In genomic region chr6:134714679-134715078, GRCh38 we compare ENCODE assay signal across 15 cellular contexts.
DNase-seq lines count a peak whose midpoint lies in the region; ATAC-seq and TF ChIP-seq lines count a peak whose summit lies in the region.
"Had no signal": no experiment of that assay in that cellular context is flagged by ENCODE, and none has a peak within 500 bp of the region (broad histone marks: within the 10 kb centered on the region; RNA-seq: fewer than 3 reads in every experiment).

No MANE protein-coding gene starts in this region.

- H3K36me3 ChIP-seq in DND-41 (ENCODE audit: insufficient read depth, low read length), result no peaks in the 10 kb centered on the region
- no peaks in the 10 kb centered on the region for H3K36me3 ChIP-seq in mammary epithelial cell (ENCODE audit: insufficient read depth, low read length)
- no peaks in the 10 kb centered on the region for H3K36me3 ChIP-seq in endodermal cell (ENCODE audit: control insufficient read depth, insufficient read depth, low read length)

- H3K27ac ChIP-seq in DND-41 (ENCODE audit: low read length), result no peak overlapping the region
- H3K27ac ChIP-seq in mammary epithelial cell (ENCODE audit: insufficient read depth, low read depth, low read length), result no peak overlapping the region
- no peak overlapping the region for H3K27ac ChIP-seq in CD4-positive, alpha-beta T cell (ENCODE audit: low read depth, low read length)
- no peak overlapping the region for H3K27ac ChIP-seq in endodermal cell (ENCODE audit: low read depth, low read length)
- H3K27ac ChIP-seq: C4-2B had no signal

- H3K4me3 Mint-ChIP-seq in nephron, result no peak overlapping the region
- H3K4me3 Mint-ChIP-seq in CD4-positive, alpha-beta T cell, result no peak overlapping the region
- no peak overlapping the region for H3K4me3 Mint-ChIP-seq in endodermal cell
- H3K4me3 Mint-ChIP-seq: central memory CD8-positive, alpha-beta T cell; H9 had no signal

- in situ Hi-C loops in mammary epithelial cell (cut with MboI; ENCODE audit: low sequenced_read_pairs in 2 of 2), result no loop called here

- intact Hi-C loops in mammary epithelial cell (cut with micrococcal nuclease), result no loop called here
- intact Hi-C loops in CD4-positive, alpha-beta T cell (cut with DNase I, micrococcal nuclease), result no loop called here

- H3K9me3 ChIP-seq in DND-41 (ENCODE audit: insufficient read depth, low read length, severe bottlenecking) (no peaks in the 10 kb centered on the region), mammary epithelial cell (replicated peaks; ENCODE audit: insufficient read depth, low read length) (no peaks in the 10 kb centered on the region), endodermal cell (ENCODE audit: control insufficient read depth, low read length) (no peaks in the 10 kb centered on the region)
- H3K9me3 ChIP-seq in CD4-positive, alpha-beta T cell (ENCODE audit: control insufficient read depth, low read length), result no peaks in the 10 kb centered on the region

- CTCF ChIA-PET in mammary epithelial cell (lab: Charles Lee; ENCODE audit: low non-redundant PET), result no interaction called here
- CTCF ChIA-PET in CD4-positive, alpha-beta T cell (lab: Charles Lee), result no interaction called here

- dilution Hi-C loops in mammary epithelial cell (cut with HindIII; ENCODE audit: low sequenced_read_pairs), result no loop called here

- H3K27ac Mint-ChIP-seq in nephron (peak overlapping the region; percentile 23 to 48 (median 24)), endodermal cell (no peak overlapping the region)
- H3K27ac Mint-ChIP-seq in CD4-positive, alpha-beta T cell, result no peak overlapping the region

- H3K4me1 Mint-ChIP-seq in nephron, result peaks cover 8% of the 10 kb centered on the region
- H3K4me1 Mint-ChIP-seq in CD4-positive, alpha-beta T cell (ENCODE audit: low read depth), result no peaks in the 10 kb centered on the region
- H3K4me1 Mint-ChIP-seq in endodermal cell, result peaks cover 2% of the 10 kb centered on the region
- H3K4me1 Mint-ChIP-seq: central memory CD8-positive, alpha-beta T cell had no signal

- H3K27me3 ChIP-seq in DND-41 (ENCODE audit: insufficient read depth, low read length, poor library complexity) (no peaks in the 10 kb centered on the region), mammary epithelial cell (ENCODE audit: insufficient read depth, low read length) (no peaks in the 10 kb centered on the region), endodermal cell (ENCODE audit: control insufficient read depth, insufficient read depth, low read length, poor library complexity, severe bottlenecking) (no peaks in the 10 kb centered on the region)
- no peaks in the 10 kb centered on the region for H3K27me3 ChIP-seq in CD4-positive, alpha-beta T cell (ENCODE audit: control insufficient read depth, insufficient read depth, low read length)

- H4K20me1 ChIP-seq in DND-41 (ENCODE audit: insufficient read depth, low read length) (no peaks in the 10 kb centered on the region), mammary epithelial cell (ENCODE audit: insufficient read depth, low read length) (no peaks in the 10 kb centered on the region)

- peaks cover 4% of the 10 kb centered on the region for H3K9me3 Mint-ChIP-seq in nephron
- H3K9me3 Mint-ChIP-seq in CD4-positive, alpha-beta T cell, result no peaks in the 10 kb centered on the region
- no peaks in the 10 kb centered on the region for H3K9me3 Mint-ChIP-seq in endodermal cell
- H3K9me3 Mint-ChIP-seq: central memory CD8-positive, alpha-beta T cell; H9 had no signal

- DNase-seq in DND-41 (peak; percentile 6), NCI-H1105 (lab: John Stamatoyannopoulos, UW) (peak; percentile 25), mammary epithelial cell (peak; percentile 72), pons (ENCODE audit: low spot score) (no peak), endodermal cell (no peak)
- DNase-seq in CD4-positive, alpha-beta T cell, result no peak
- DNase-seq in activated CD8-positive, alpha-beta memory T cell treated with anti-CD3 and anti-CD28 coated beads for 24 hours, result no peak
- DNase-seq: activated CD4-positive, CD25-positive, alpha-beta regulatory T cell treated with anti-CD3 and anti-CD28 coated beads, Interleukin-2, amount 50 U/mL, for 72 hours; H9; kidney glomerular epithelial cell; NCI-H2171 treated with DMSO at 0.1 percent for 48 hours; SHP77 had no signal

- no peaks in the 10 kb centered on the region for H3K79me2 ChIP-seq in DND-41 (ENCODE audit: insufficient read depth, low read length)
- no peaks in the 10 kb centered on the region for H3K79me2 ChIP-seq in mammary epithelial cell (ENCODE audit: insufficient read depth, low read length)

- H3K4me1 ChIP-seq in DND-41 (ENCODE audit: insufficient read depth, low read length) (no peaks in the 10 kb centered on the region), mammary epithelial cell (ENCODE audit: insufficient read depth, low read length) (peaks cover 10% of the 10 kb centered on the region), endodermal cell (ENCODE audit: control insufficient read depth, insufficient read depth, low read length) (no peaks in the 10 kb centered on the region)

- no peak for TF ChIP-seq CTCF in DND-41 (IDR thresholded peaks at IDR 0.05; ENCODE audit: borderline replicate concordance, extremely low read depth, low read length, poor library complexity, severe bottlenecking)
- TF ChIP-seq CTCF in mammary epithelial cell (conservative IDR thresholded peaks at IDR 0.05 in 1 of 2, IDR thresholded peaks at IDR 0.05 in 1 of 2; ENCODE audit: extremely low read depth in 1 of 2, insufficient read depth in 1 of 2, low read depth in 1 of 2, low read length in 2 of 2), result no peak
- TF ChIP-seq CTCF in nephron (IDR thresholded peaks at IDR 0.05; ENCODE audit: unreplicated experiment in 3 of 3), result no peak
- TF ChIP-seq CTCF in CD4-positive, alpha-beta T cell (IDR thresholded peaks at IDR 0.05), result no peak
- no peak for TF ChIP-seq CTCF in endodermal cell (conservative IDR thresholded peaks at IDR 0.05)

- no peak for ATAC-seq in DND-41 (ENCODE audit: insufficient read depth, low read depth)
- no peak for ATAC-seq in CD4-positive, alpha-beta T cell (ENCODE audit: poor library complexity)

- 84% methylated on average over 8 of the region's 8 CpGs for whole genome bisulfite sequencing in mammary epithelial cell (ENCODE audit: low coverage, missing lambda C conversion rate)
- 95 to 98% methylated on average over 7 to 8 of the region's 8 CpGs for WGBS in endodermal cell (ENCODE audit: insufficient coverage in 1 of 2, insufficient read length in 1 of 2), 2 experiments

- no peaks in the 10 kb centered on the region for H3K36me3 Mint-ChIP-seq in nephron (ENCODE audit: low read depth)
- no peaks in the 10 kb centered on the region for H3K36me3 Mint-ChIP-seq in CD4-positive, alpha-beta T cell (ENCODE audit: low read depth)
- H3K36me3 Mint-ChIP-seq in endodermal cell (ENCODE audit: low read depth), result no peaks in the 10 kb centered on the region

- H3K4me2 ChIP-seq in DND-41 (ENCODE audit: insufficient read depth, low read length) (no peak overlapping the region), mammary epithelial cell (ENCODE audit: insufficient read depth, low read depth, low read length) (no peak overlapping the region)

- POLR2A ChIA-PET in CD4-positive, alpha-beta T cell (lab: Charles Lee), result no interaction called here

- no TSS peak for BruUV-seq in mammary epithelial cell (replicated peaks; lab: Mats Ljungman, UMichigan)

- H3K4me3 ChIP-seq in DND-41 (ENCODE audit: low read depth in 1 of 2, low read length in 2 of 2) (no peak overlapping the region), mammary epithelial cell (replicated peaks in 1 of 3; ENCODE audit: insufficient read depth in 1 of 3, low read depth in 2 of 3, low read length in 3 of 3) (no peak overlapping the region), endodermal cell (ENCODE audit: low read length) (no peak overlapping the region)

- H3K9ac ChIP-seq in DND-41 (ENCODE audit: low read depth, low read length), result no peak overlapping the region
- H3K9ac ChIP-seq in mammary epithelial cell (ENCODE audit: insufficient read depth, low read length), result no peak overlapping the region
- no peak overlapping the region for H3K9ac ChIP-seq in endodermal cell (ENCODE audit: extremely low read depth, low read length, poor library complexity, severe bottlenecking)

- H3K27me3 Mint-ChIP-seq in nephron (ENCODE audit: low read depth), result no peaks in the 10 kb centered on the region
- peaks cover 8% of the 10 kb centered on the region for H3K27me3 Mint-ChIP-seq in CD4-positive, alpha-beta T cell
- H3K27me3 Mint-ChIP-seq in endodermal cell (ENCODE audit: insufficient read depth), result no peaks in the 10 kb centered on the region

- no peak overlapping the region for H2AFZ ChIP-seq in DND-41 (ENCODE audit: low read depth, low read length)
- H2AFZ ChIP-seq in mammary epithelial cell (ENCODE audit: low read depth, low read length), result no peak overlapping the region

Comparison
In these comparisons a context has a peak if more than half of its experiments do, and no peak if none do; other contexts are left out.
1. DNase-seq: peak in DND-41 (single experiment), NCI-H1105 (single experiment) and mammary epithelial cell (single experiment); none in CD4-positive, alpha-beta T cell (0 of 10), pons (single experiment), endodermal cell (single experiment) and activated CD8-positive, alpha-beta memory T cell treated with anti-CD3 and anti-CD28 coated beads for 24 hours (single experiment).
2. H3K27ac Mint-ChIP-seq: peak in nephron (3 of 3); none in CD4-positive, alpha-beta T cell (single experiment) and endodermal cell (single experiment).